ENCODE assay signal across 17 cellular contexts in the genomic region with DNA sequence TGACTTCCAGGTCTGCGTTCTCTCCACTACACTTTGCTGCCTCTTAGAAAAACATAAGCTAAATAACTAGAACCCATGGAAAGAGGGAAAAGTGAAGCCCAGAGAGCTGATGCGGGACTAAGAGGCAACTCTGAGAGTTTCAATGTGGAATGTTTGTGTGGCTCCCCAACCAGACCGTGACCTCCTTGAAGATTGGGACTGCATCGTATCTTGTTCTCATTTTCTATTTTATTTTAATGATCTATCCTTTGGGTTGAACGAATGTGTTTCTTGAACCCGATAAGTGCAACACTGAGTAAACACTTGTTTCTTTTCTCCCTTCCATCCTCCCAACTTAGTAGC.
A peak's percentile ranks its signal among the peaks of the same experiment; 100 is the strongest.
DNase-seq lines count a peak whose midpoint lies in the region; ATAC-seq, FAIRE-seq and TF ChIP-seq lines count a peak whose summit lies in the region.
"Had no signal": no experiment of that assay in that cellular context is flagged by ENCODE, and none has a peak within 500 bp of the region (broad histone marks: within the 10 kb centered on the region; RNA-seq: fewer than 3 reads in every experiment).

No MANE protein-coding gene starts in this region.

- no peaks in the 10 kb centered on the region for H3K79me2 ChIP-seq in K562 (ENCODE audit: control insufficient read depth, insufficient read depth, low read length)

- TF ChIP-seq POLR2A in IMR-90 (IDR thresholded peaks at IDR 0.05; ENCODE audit: low read depth, low read length): no peak
- no peak for TF ChIP-seq POLR2A in K562 (conservative IDR thresholded peaks at IDR 0.05)
- no peak for TF ChIP-seq POLR2A in suprapubic skin (IDR thresholded peaks at IDR 0.05)

- in situ Hi-C loops in IMR-90 (cut with MboI; ENCODE audit: low sequenced_read_pairs) (no loop called here), K562 (cut with MboI) (no loop called here)

- H3K4me3 ChIP-seq in IMR-90 (ENCODE audit: insufficient read depth, low read depth, low read length) (no peak overlapping the region), K562 (no peak overlapping the region), left lung (no peak overlapping the region), suprapubic skin (no peak overlapping the region)

- CTCF ChIA-PET in IMR-90 (lab: Yijun Ruan, JAX) (no interaction called here), K562 (lab: Yijun Ruan, JAX; ENCODE audit: low intra/inter-chr PET ratio) (no interaction called here)

- H3K9ac ChIP-seq in IMR-90 (ENCODE audit: low read depth, low read length) (no peak overlapping the region), K562 (ENCODE audit: insufficient read depth in 1 of 2, low read depth in 2 of 2, low read length in 2 of 2) (no peak overlapping the region)

- POLR2A ChIA-PET in IMR-90 (lab: Charles Lee; ENCODE audit: unreplicated experiment) (no interaction called here), K562 (lab: Yijun Ruan, JAX) (interaction anchor here (1.1 kb wide), 1 partner anchor 67 kb away, joined by 3 read pairs; no protein-coding TSS in a partner anchor)

- H4K8ac ChIP-seq in IMR-90 (ENCODE audit: low read depth in 2 of 2, low read length in 2 of 2): peak overlapping the region in 1 of 2 experiments; percentile 53; a peak in 3 of 4 replicates

- peak overlapping the region; percentile 74; the same call in 1 of the 2 replicates for H2AK5ac ChIP-seq in IMR-90 (ENCODE audit: low read depth, low read length)

- H3K14ac ChIP-seq in IMR-90 (replicated peaks; ENCODE audit: low read depth, low read length): peak overlapping the region; percentile 74

- H2BK120ac ChIP-seq in IMR-90 (ENCODE audit: low read depth, low read length): peak overlapping the region; percentile 84

- H2AK9ac ChIP-seq in IMR-90 (replicated peaks; ENCODE audit: low read depth, low read length, poor library complexity): no peak overlapping the region

- no peak for FAIRE-seq in K562 (lab: Jason Lieb, UNC)

- peak overlapping the region; percentile 6 for H3K4me2 ChIP-seq in IMR-90 (ENCODE audit: low read depth, low read length)
- no peak overlapping the region for H3K4me2 ChIP-seq in K562 (ENCODE audit: insufficient read depth, low read length)

- peak overlapping the region; percentile 63; the same call in 2 of the 3 replicates for H2BK15ac ChIP-seq in IMR-90 (ENCODE audit: low read depth, low read length)

- H2BK20ac ChIP-seq in IMR-90 (ENCODE audit: low read depth, low read length): peak overlapping the region; percentile 63

- no TSS peak for BruUV-seq in IMR-90 (replicated peaks; lab: Mats Ljungman, UMichigan)
- no TSS peak for BruUV-seq in K562 (replicated peaks; lab: Mats Ljungman, UMichigan)

- H4K20me1 ChIP-seq in IMR-90 (ENCODE audit: insufficient read depth, low read length) (peaks cover 8% of the 10 kb centered on the region; the same call in 1 of the 2 replicates), K562 (replicated peaks; ENCODE audit: control insufficient read depth, insufficient read depth, low read length) (no peaks in the 10 kb centered on the region)

- H3K9me1 ChIP-seq in IMR-90 (ENCODE audit: insufficient read depth, low read length) (peaks cover 11% of the 10 kb centered on the region; the same call in 1 of the 2 replicates), K562 (ENCODE audit: control insufficient read depth, insufficient read depth, low read length) (no peaks in the 10 kb centered on the region)

- peak overlapping the region; percentile 67 for H3K23ac ChIP-seq in IMR-90 (ENCODE audit: low read depth, low read length)

- no peak for DNase-seq in IMR-90
- DNase-seq in K562 (ENCODE audit: extremely low read depth in 1 of 4, low spot score in 3 of 4): no peak
- no peak for DNase-seq in left lung
- DNase-seq in suprapubic skin (ENCODE audit: low spot score in 2 of 2): no peak
- no peak for DNase-seq in activated CD4-positive, CD25-positive, alpha-beta regulatory T cell treated with anti-CD3 and anti-CD28 coated beads, Interleukin-2, amount 50 U/mL, for 72 hours
- DNase-seq in NCI-H128 (lab: John Stamatoyannopoulos, UW; ENCODE audit: unreplicated experiment): no peak
- no peak for DNase-seq in NCI-H1105 treated with DMSO at 0.1 percent for 48 hours (lab: John Stamatoyannopoulos, UW)
- DNase-seq: activated CD4-positive, alpha-beta memory T cell treated with anti-CD3 and anti-CD28 coated beads, Interleukin-2, amount 10 ng/mL, durations not matched to agents 7 days and 5 days; C1 segment of cervical spinal cord; dermis blood vessel endothelial cell; DMS153; left colon; natural killer cell; NCI-H1105; NCI-H345; stimulated activated CD4-positive, alpha-beta T cell treated with anti-CD3 and anti-CD28 coated beads, Interleukin-4, amount 100 ng/mL, for 1 hour had no signal

- H3K36me3 ChIP-seq in IMR-90 (ENCODE audit: control insufficient read depth, insufficient read depth, low read length) (no peaks in the 10 kb centered on the region; the same call in 1 of the 2 replicates), K562 (ENCODE audit: control insufficient read depth, insufficient read depth, low read length) (no peaks in the 10 kb centered on the region), left lung (no peaks in the 10 kb centered on the region), suprapubic skin (no peaks in the 10 kb centered on the region)

- peak overlapping the region; percentile 83 for H4K91ac ChIP-seq in IMR-90 (ENCODE audit: insufficient read depth, low read depth, low read length)

- H3K56ac ChIP-seq in IMR-90 (ENCODE audit: extremely low read depth, insufficient read depth, low read length): peak overlapping the region; percentile 30

- dilution Hi-C loops in IMR-90 (cut with HindIII; ENCODE audit: low sequenced_read_pairs, unreplicated experiment): no loop called here

- H3K4me1 ChIP-seq in IMR-90 (ENCODE audit: control insufficient read depth, insufficient read depth, low read length) (peaks cover 13% of the 10 kb centered on the region), K562 (replicated peaks in 1 of 2; ENCODE audit: control insufficient read depth in 2 of 2, insufficient read depth in 2 of 2, low read length in 2 of 2) (peaks cover 0 to 13% of the 10 kb centered on the region in 2 experiments; a peak in 3 of 5 replicates), left lung (peaks cover 17 to 26% of the 10 kb centered on the region in 2 donors), suprapubic skin (peaks cover 25% of the 10 kb centered on the region)

- no peak for ATAC-seq in IMR-90 (ENCODE audit: low read depth)
- ATAC-seq in K562: no peak
- no peak for ATAC-seq in left lung
- no peak for ATAC-seq in GM18867 (IDR thresholded peaks at IDR 0.05; ENCODE audit: unreplicated experiment)
- ATAC-seq: left colon had no signal

- H3K27me3 ChIP-seq in IMR-90 (ENCODE audit: control insufficient read depth, insufficient read depth, low read length) (no peaks in the 10 kb centered on the region), K562 (ENCODE audit: control insufficient read depth in 2 of 2, insufficient read depth in 2 of 2, low read length in 2 of 2) (no peaks in the 10 kb centered on the region), left lung (no peaks in the 10 kb centered on the region), suprapubic skin (no peaks in the 10 kb centered on the region)

- no peak for TF ChIP-seq RAD21 in IMR-90 (IDR thresholded peaks at IDR 0.05; ENCODE audit: low read length)
- TF ChIP-seq RAD21 in K562 (CRISPR knock-in tag; conservative IDR thresholded peaks at IDR 0.05 in 1 of 2, IDR thresholded peaks at IDR 0.05 in 1 of 2): no peak

- H3K27ac ChIP-seq in IMR-90 (ENCODE audit: insufficient read depth, low read length) (peak overlapping the region; percentile 88), K562 (ENCODE audit: extremely low read depth, low read depth, low read length) (no peak overlapping the region), left lung (peak overlapping the region; percentile 45 to 60), suprapubic skin (peak overlapping the region; percentile 52)

- H2AFZ ChIP-seq in IMR-90 (replicated peaks; ENCODE audit: low read length, poor library complexity): no peak overlapping the region
- H2AFZ ChIP-seq in K562 (ENCODE audit: low read depth, low read length): peak overlapping the region; percentile 97

- H3K9me3 ChIP-seq in IMR-90 (ENCODE audit: control insufficient read depth, insufficient read depth, low read length): no peaks in the 10 kb centered on the region
- H3K9me3 ChIP-seq in K562 (replicated peaks; ENCODE audit: control insufficient read depth, insufficient read depth, low read depth, low read length): no peaks in the 10 kb centered on the region
- no peaks in the 10 kb centered on the region for H3K9me3 ChIP-seq in left lung
- no peaks in the 10 kb centered on the region for H3K9me3 ChIP-seq in suprapubic skin

- peaks cover 21 to 61% of the 10 kb centered on the region in 2 experiments for H3K79me1 ChIP-seq in IMR-90 (ENCODE audit: low read depth in 1 of 2, low read length in 2 of 2)

- TF ChIP-seq EP300 in K562 (IDR thresholded peaks at IDR 0.05; ENCODE audit: low read length): no peak
- no peak for TF ChIP-seq EP300 in suprapubic skin (IDR thresholded peaks at IDR 0.05)

- intact Hi-C loops in IMR-90 (cut with micrococcal nuclease) (no loop called here), K562 (cut with micrococcal nuclease) (no loop called here), left lung (cut with DNase I) (no loop called here)

- H3K18ac ChIP-seq in IMR-90 (ENCODE audit: low read depth, low read length): peak overlapping the region; percentile 98

- H2BK5ac ChIP-seq in IMR-90 (ENCODE audit: low read depth, low read length, poor library complexity, severe bottlenecking): peak overlapping the region; percentile 70

- H3K4ac ChIP-seq in IMR-90 (ENCODE audit: low read depth, low read length): peak overlapping the region; percentile 89

- peak overlapping the region; percentile 86 for H4K5ac ChIP-seq in IMR-90 (ENCODE audit: low read depth, low read length)

- 100% methylated on average over 1 of the region's 6 CpGs; no CpG with 5 or more reads in 1 of the 2 experiments for WGBS in IMR-90 (ENCODE audit: extremely low coverage in 2 of 2, insufficient read length in 1 of 2), 2 experiments
- WGBS in K562 (ENCODE audit: insufficient coverage, low coverage, missing lambda C conversion rate): 71% methylated on average over 6 of the region's 6 CpGs
- whole genome bisulfite sequencing in suprapubic skin: 82% methylated on average over 6 of the region's 6 CpGs

- TF ChIP-seq CTCF in IMR-90 (conservative IDR thresholded peaks at IDR 0.05; ENCODE audit: low read depth, low read length): no peak
- TF ChIP-seq CTCF in K562 (IDR thresholded peaks at IDR 0.05 in 2 of 3, conservative IDR thresholded peaks at IDR 0.05 in 1 of 3; ENCODE audit: insufficient read depth in 2 of 3, low read depth in 1 of 3, low read length in 3 of 3): no peak
- TF ChIP-seq CTCF in left lung (IDR thresholded peaks at IDR 0.05): no peak
- TF ChIP-seq CTCF in suprapubic skin (IDR thresholded peaks at IDR 0.05): no peak

TF ChIP-seq in IMR-90, 13 proteins besides CTCF, POLR2A, EP300 and RAD21 (continues in another document):
- TF ChIP-seq NFE2L2 (IDR thresholded peaks at IDR 0.05; ENCODE audit: low read depth, low read length): no peak

TF ChIP-seq in K562, 482 proteins besides CTCF, POLR2A, EP300 and RAD21 (continues in another document):
- TF ChIP-seq CREBBP (IDR thresholded peaks at IDR 0.05; ENCODE audit: low read depth, low read length): no peak
